In the genomic region with DNA sequence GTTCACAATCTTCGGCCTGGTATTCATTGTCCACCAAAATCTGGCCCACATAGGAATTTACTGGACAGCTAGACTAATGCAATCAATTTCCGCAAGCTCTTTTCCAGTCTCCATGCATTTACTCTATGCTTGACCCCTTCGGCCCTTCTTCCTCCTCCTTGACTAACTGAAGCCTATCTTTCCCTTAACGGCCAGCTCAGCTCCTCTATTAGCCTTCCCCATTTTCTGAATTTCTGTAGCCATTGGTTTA, we compare ENCODE assay signal across 8 cellular contexts. TPM values are rescaled to one million over a fixed set of nuclear protein-coding genes. Genes with fewer than 3 reads are reported as not detected.
DNase-seq lines count a peak whose midpoint lies in the region; ATAC-seq and TF ChIP-seq lines count a peak whose summit lies in the region.

No MANE protein-coding gene starts in this region.

- CTCF ChIA-PET in CD8-positive, alpha-beta memory T cell (lab: Charles Lee): no interaction called here

- POLR2A ChIA-PET in CD8-positive, alpha-beta memory T cell (lab: Charles Lee): interaction anchor here (0.6 to 0.9 kb wide), 2 partner anchors 560 to 563 kb away, joined by 3 read pairs; a partner anchor contains a TSS

- H3K27ac Mint-ChIP-seq in CD8-positive, alpha-beta memory T cell: peak overlapping the region; percentile 79 to 98 (median 90)
- H3K27ac Mint-ChIP-seq in chondrocyte (ENCODE audit: unreplicated experiment) (peak overlapping the region; percentile 68), nephron (peak overlapping the region; percentile 61 to 97 (median 83))

- H3K9ac ChIP-seq in HUES64 (ENCODE audit: low read depth, low read length): peak overlapping the region; percentile 86

- peaks cover 0 to 9% of the 10 kb centered on the region in 2 donors for H3K27me3 Mint-ChIP-seq in CD8-positive, alpha-beta memory T cell
- H3K27me3 Mint-ChIP-seq in chondrocyte (ENCODE audit: low read depth) (no peaks in the 10 kb centered on the region), nephron (ENCODE audit: low read depth) (no peaks in the 10 kb centered on the region)

- peaks cover 12% of the 10 kb centered on the region for H3K4me1 ChIP-seq in CD8-positive, alpha-beta memory T cell (ENCODE audit: insufficient read depth, low read length)
- H3K4me1 ChIP-seq in HUES64 (ENCODE audit: insufficient read depth, low read length): no peaks in the 10 kb centered on the region

- DNase-seq in CD8-positive, alpha-beta memory T cell: no peak
- DNase-seq in chondrocyte (ENCODE audit: low spot score) (no peak), occipital lobe (lab: John Stamatoyannopoulos, UW) (no peak), NCI-H2227 treated with DMSO at 0.1 percent for 48 hours (lab: John Stamatoyannopoulos, UW) (no peak), OCI-M1 (lab: John Stamatoyannopoulos, UW) (no peak)

- H3K36me3 Mint-ChIP-seq in CD8-positive, alpha-beta memory T cell: no peaks in the 10 kb centered on the region
- no peaks in the 10 kb centered on the region for H3K36me3 Mint-ChIP-seq in chondrocyte (ENCODE audit: low read depth)
- H3K36me3 Mint-ChIP-seq in nephron (ENCODE audit: low read depth): no peaks in the 10 kb centered on the region

- no peak for ATAC-seq in GM19463 (IDR thresholded peaks at IDR 0.05; ENCODE audit: unreplicated experiment)

- no peak for TF ChIP-seq CTCF in chondrocyte (IDR thresholded peaks at IDR 0.05)
- TF ChIP-seq CTCF in nephron (IDR thresholded peaks at IDR 0.05; ENCODE audit: unreplicated experiment in 3 of 3): peak in 1 of 3 experiments; percentile 5

- 14% methylated on average over 4 of the region's 4 CpGs for WGBS in HUES64

- no peaks in the 10 kb centered on the region for H3K9me3 Mint-ChIP-seq in CD8-positive, alpha-beta memory T cell
- H3K9me3 Mint-ChIP-seq in chondrocyte (ENCODE audit: low read depth) (peaks cover 3% of the 10 kb centered on the region), nephron (peaks cover 7% of the 10 kb centered on the region)

- no peaks in the 10 kb centered on the region for H3K9me3 ChIP-seq in CD8-positive, alpha-beta memory T cell (ENCODE audit: low read length)
- no peaks in the 10 kb centered on the region for H3K9me3 ChIP-seq in HUES64 (ENCODE audit: insufficient read depth, low read depth, low read length)

- H3K4me1 Mint-ChIP-seq in CD8-positive, alpha-beta memory T cell: peaks cover 8 to 34% (median 10%) of the 10 kb centered on the region in 3 donors
- H3K4me1 Mint-ChIP-seq in chondrocyte (ENCODE audit: low read depth) (peaks cover 11% of the 10 kb centered on the region), nephron (peaks cover 5% of the 10 kb centered on the region)

- no peaks in the 10 kb centered on the region for H3K36me3 ChIP-seq in CD8-positive, alpha-beta memory T cell (ENCODE audit: insufficient read depth, low read length)
- no peaks in the 10 kb centered on the region for H3K36me3 ChIP-seq in HUES64 (ENCODE audit: insufficient read depth, low read length)

- peak overlapping the region; percentile 76 for H3K27ac ChIP-seq in CD8-positive, alpha-beta memory T cell (ENCODE audit: low read depth, low read length)
- H3K27ac ChIP-seq in HUES64 (ENCODE audit: low read depth, low read length): no peak overlapping the region

- H3K27me3 ChIP-seq in CD8-positive, alpha-beta memory T cell (ENCODE audit: insufficient read depth, low read length, poor library complexity, severe bottlenecking): no peaks in the 10 kb centered on the region
- no peaks in the 10 kb centered on the region for H3K27me3 ChIP-seq in HUES64 (ENCODE audit: insufficient read depth, low read length)

- H3K4me3 ChIP-seq in CD8-positive, alpha-beta memory T cell (ENCODE audit: low read length): peak overlapping the region; percentile 71
- peak overlapping the region; percentile 84 for H3K4me3 ChIP-seq in HUES64 (ENCODE audit: low read length)

- peak overlapping the region; percentile 75 to 93 (median 85) for H3K4me3 Mint-ChIP-seq in CD8-positive, alpha-beta memory T cell
- H3K4me3 Mint-ChIP-seq in chondrocyte (ENCODE audit: unreplicated experiment): peak overlapping the region; percentile 73
- H3K4me3 Mint-ChIP-seq in nephron: peak overlapping the region; percentile 77 to 87 (median 86)

RNA-seq across cellular contexts. Expression of a gene that starts 1.2 kb away (rescaled TPM):
- total RNA-seq in CD8-positive, alpha-beta memory T cell: 10 to 100 TPM; 16.0 to 16.1 TPM
- 9.7 TPM for polyA plus RNA-seq in CD8-positive, alpha-beta memory T cell
- 13.4 TPM for polyA plus RNA-seq in HUES64 (2013, experiment 1 of 2)
- 15.0 TPM for polyA plus RNA-seq in HUES64 (2013, experiment 2 of 2)
- total RNA-seq in chondrocyte (15.5 to 16.9 TPM (median 16.2 TPM) in 3 replicates), occipital lobe (18.4 TPM)
